8 cellular contexts compared by ENCODE assay signal in genomic region chr1:25996966-25997758, GRCh38. TPM values are rescaled to one million over a fixed set of nuclear protein-coding genes. Genes with fewer than 3 reads are reported as not detected.
DNase-seq lines count a peak whose midpoint lies in the region; ATAC-seq and TF ChIP-seq lines count a peak whose summit lies in the region.

No MANE protein-coding gene starts in this region.

- H3K4me2 ChIP-seq in DND-41 (ENCODE audit: insufficient read depth, low read length) (peak overlapping the region; percentile 74), neuronal stem cell (ENCODE audit: insufficient read depth, low read length, poor library complexity, severe bottlenecking) (peak overlapping the region; percentile 87)

- H3K18ac ChIP-seq in neuronal stem cell (ENCODE audit: low read length), result peak overlapping the region; percentile 20

- H3K36me3 ChIP-seq in DND-41 (ENCODE audit: insufficient read depth, low read length), result no peaks in the 10 kb centered on the region
- no peaks in the 10 kb centered on the region for H3K36me3 ChIP-seq in WERI-Rb-1
- H3K36me3 ChIP-seq in neuronal stem cell (replicated peaks in 1 of 2; ENCODE audit: control insufficient read depth in 2 of 2, insufficient read depth in 2 of 2, low read length in 2 of 2), result no peaks in the 10 kb centered on the region

- no peak overlapping the region for H3K4ac ChIP-seq in neuronal stem cell (ENCODE audit: low read length)

- H3K79me2 ChIP-seq in DND-41 (ENCODE audit: insufficient read depth, low read length), result peaks cover 43% of the 10 kb centered on the region

- H3K27ac ChIP-seq in DND-41 (ENCODE audit: low read length), result peak overlapping the region; percentile 98
- H3K27ac ChIP-seq in WERI-Rb-1, result peak overlapping the region; percentile 86
- no peak overlapping the region for H3K27ac ChIP-seq in neuronal stem cell (replicated peaks; ENCODE audit: low read length)

- H3K9ac ChIP-seq in DND-41 (ENCODE audit: low read depth, low read length) (peak overlapping the region; percentile 68), neuronal stem cell (ENCODE audit: low read depth, low read length, poor library complexity) (peak overlapping the region; percentile 68)

- TF ChIP-seq CTCF in DND-41 (IDR thresholded peaks at IDR 0.05; ENCODE audit: borderline replicate concordance, extremely low read depth, low read length, poor library complexity, severe bottlenecking), result no peak
- no peak for TF ChIP-seq CTCF in WERI-Rb-1 (IDR thresholded peaks at IDR 0.05; ENCODE audit: low read depth, low read length)

- no peaks in the 10 kb centered on the region for H4K20me1 ChIP-seq in DND-41 (ENCODE audit: insufficient read depth, low read length)

- H3K9me3 ChIP-seq in DND-41 (ENCODE audit: insufficient read depth, low read length, severe bottlenecking) (no peaks in the 10 kb centered on the region), WERI-Rb-1 (ENCODE audit: severe bottlenecking) (no peaks in the 10 kb centered on the region), neuronal stem cell (replicated peaks in 1 of 2; ENCODE audit: control insufficient read depth in 2 of 2, insufficient read depth in 1 of 2, low read depth in 1 of 2, low read length in 2 of 2) (no peaks in the 10 kb centered on the region)

- H3K4me1 ChIP-seq in DND-41 (ENCODE audit: insufficient read depth, low read length) (peaks cover 62% of the 10 kb centered on the region), neuronal stem cell (ENCODE audit: control insufficient read depth in 2 of 2, insufficient read depth in 1 of 2, low read depth in 1 of 2, low read length in 2 of 2) (peaks cover 16 to 34% of the 10 kb centered on the region in 2 donors)

- no peak overlapping the region for H4K91ac ChIP-seq in neuronal stem cell (ENCODE audit: low read depth, low read length, poor library complexity)

- peak overlapping the region; percentile 45 for H2BK5ac ChIP-seq in neuronal stem cell (ENCODE audit: low read length)

- no peak overlapping the region for H2BK12ac ChIP-seq in neuronal stem cell (ENCODE audit: low read length)

- no peak overlapping the region for H2AK5ac ChIP-seq in neuronal stem cell (ENCODE audit: low read depth, low read length)

- DNase-seq in DND-41, result peak; percentile 69
- DNase-seq in HuH-7.5 (ENCODE audit: low spot score), result peak; percentile 35
- DNase-seq in WERI-Rb-1, result no peak
- peak; percentile 42 for DNase-seq in foreskin melanocyte
- DNase-seq in neuronal stem cell (ENCODE audit: low spot score), result no peak
- DNase-seq in HK-2 (ENCODE audit: unreplicated experiment), result no peak

- H3K23ac ChIP-seq in neuronal stem cell (ENCODE audit: low read depth, low read length, poor library complexity), result peak overlapping the region; percentile 17

- peak overlapping the region; percentile 40 to 66 for H3K4me3 ChIP-seq in DND-41 (ENCODE audit: low read depth in 1 of 2, low read length in 2 of 2)
- peak overlapping the region; percentile 54 for H3K4me3 ChIP-seq in WERI-Rb-1 (ENCODE audit: low read depth, low read length)
- peak overlapping the region; percentile 62 to 85 for H3K4me3 ChIP-seq in neuronal stem cell (ENCODE audit: low read length in 2 of 2)

- WGBS in neuronal stem cell (ENCODE audit: extremely low coverage in 2 of 2, insufficient read length in 2 of 2, insufficient replicate concordance in 1 of 2), 2 donors, result no CpG with 5 or more reads among the region's 11 CpGs

- H2AFZ ChIP-seq in DND-41 (ENCODE audit: low read depth, low read length), result peak overlapping the region; percentile 50
- peak overlapping the region; percentile 68 for H2AFZ ChIP-seq in neuronal stem cell (ENCODE audit: low read length)

- no peak overlapping the region for H3K14ac ChIP-seq in neuronal stem cell (ENCODE audit: low read length)

- ATAC-seq in DND-41 (ENCODE audit: insufficient read depth, low read depth) (peak; percentile 30), GM21528 (IDR thresholded peaks at IDR 0.05; ENCODE audit: low FRiP score, unreplicated experiment) (no peak), HG03520 (IDR thresholded peaks at IDR 0.05; ENCODE audit: unreplicated experiment) (no peak)

- no peak overlapping the region for H2BK120ac ChIP-seq in neuronal stem cell (ENCODE audit: low read depth, low read length)

- peaks cover 1% of the 10 kb centered on the region for H3K79me1 ChIP-seq in neuronal stem cell (ENCODE audit: low read depth, low read length)

- H2BK15ac ChIP-seq in neuronal stem cell (ENCODE audit: low read length), result no peak overlapping the region

- H3K27me3 ChIP-seq in DND-41 (ENCODE audit: insufficient read depth, low read length, poor library complexity) (no peaks in the 10 kb centered on the region), WERI-Rb-1 (ENCODE audit: insufficient read depth, low read depth, severe bottlenecking) (no peaks in the 10 kb centered on the region), neuronal stem cell (ENCODE audit: control insufficient read depth in 3 of 3, insufficient read depth in 3 of 3, low read depth in 1 of 3, low read length in 3 of 3) (no peaks in the 10 kb centered on the region)

- H4K8ac ChIP-seq in neuronal stem cell (ENCODE audit: low read depth, low read length), result no peak overlapping the region

RNA-seq across cellular contexts. Expression of gene PAFAH2, which starts 0.7 kb away (rescaled TPM):
- polyA plus RNA-seq in neuronal stem cell (2013, experiment 1 of 2), result 6.6 TPM
- 7.3 TPM for polyA plus RNA-seq in neuronal stem cell (2013, experiment 2 of 2)

RNA-seq across cellular contexts. Expression of gene EXTL1, which starts 24.4 kb away (rescaled TPM):
- 0.91 TPM for polyA plus RNA-seq in neuronal stem cell (2013, experiment 1 of 2)
- 1.1 TPM for polyA plus RNA-seq in neuronal stem cell (2013, experiment 2 of 2)

RNA-seq across cellular contexts. Expression of gene SLC30A2, which starts 48.8 kb away (rescaled TPM):
- polyA plus RNA-seq in neuronal stem cell (2013, experiment 1 of 2), result 0.07 TPM
- polyA plus RNA-seq in neuronal stem cell (2013, experiment 2 of 2), result 0.03 TPM

Comparison
In these comparisons a context has a peak if more than half of its experiments do, and no peak if none do; other contexts are left out.
1. DNase-seq: peak in DND-41 (single experiment), HuH-7.5 (single experiment) and foreskin melanocyte (single experiment); none in WERI-Rb-1 (single experiment), neuronal stem cell (single experiment) and HK-2 (single experiment).
2. Peak in every context shown above with its lines, with median percentiles within 50 percentile points of each other: H3K4me3 ChIP-seq.